ENCODE assay signal across 11 cellular contexts in genomic region chr4:1202526-1203378, GRCh38. TPM values are rescaled to one million over a fixed set of nuclear protein-coding genes. Genes with fewer than 3 reads are reported as not detected.
DNase-seq lines count a peak whose midpoint lies in the region; ATAC-seq and TF ChIP-seq lines count a peak whose summit lies in the region.
"Had no signal": no experiment of that assay in that cellular context is flagged by ENCODE, and none has a peak within 500 bp of the region (broad histone marks: within the 10 kb centered on the region; RNA-seq: fewer than 3 reads in every experiment).

No MANE protein-coding gene starts in this region.

- DNase-seq in Daoy (ENCODE audit: low read depth) (peak; percentile 1), WTC11 (ENCODE audit: low spot score) (peak; percentile 8), cardiac septum (ENCODE audit: low spot score) (peak; percentile 75), pons (ENCODE audit: low spot score) (no peak), NCI-H1930 (lab: John Stamatoyannopoulos, UW) (no peak), GM23338 (ENCODE audit: low spot score) (no peak)
- DNase-seq: DMS79, NCI-H1694 treated with DMSO at 0.1 percent for 48 hours, SW 1271 had no signal

- POLR2A ChIA-PET in WTC11 (lab: Charles Lee) = no interaction called here

- ATAC-seq in WTC11 = no peak
- no peak for ATAC-seq in HG03095 (IDR thresholded peaks at IDR 0.05; ENCODE audit: unreplicated experiment)
- no peak for ATAC-seq in GM23338

- TF ChIP-seq CTCF in WTC11 (IDR thresholded peaks at IDR 0.05) (no peak), GM23338 (conservative IDR thresholded peaks at IDR 0.05; ENCODE audit: low read depth in 2 of 2) (no peak)

- no peaks in the 10 kb centered on the region for H4K20me1 ChIP-seq in GM23338 (replicated peaks; ENCODE audit: insufficient read depth)

- H3K9me2 ChIP-seq in GM23338 (ENCODE audit: insufficient read depth) = no peaks in the 10 kb centered on the region

- H3K27ac ChIP-seq in rectal smooth muscle tissue (ENCODE audit: low read depth, low read length) (peak overlapping the region; percentile 70), GM23338 (ENCODE audit: low read depth) (no peak overlapping the region)

- H3F3A ChIP-seq in GM23338 (replicated peaks; ENCODE audit: low read depth) = no peaks in the 10 kb centered on the region

- CTCF ChIA-PET in WTC11 (lab: Charles Lee) = interaction anchor here (1.1 kb wide), 1 partner anchor 35 kb away, joined by 4 read pairs; no protein-coding TSS in a partner anchor

- H3K4me3 ChIP-seq in rectal smooth muscle tissue (ENCODE audit: low read length) (no peak overlapping the region), GM23338 (no peak overlapping the region)

- no peak overlapping the region for H3K4me3 Mint-ChIP-seq in WTC11
- H3K4me3 Mint-ChIP-seq in GM23338 = no peak overlapping the region

- H2AFZ ChIP-seq in GM23338 = no peak overlapping the region

- H3K9me3 Mint-ChIP-seq in WTC11 (no peaks in the 10 kb centered on the region), GM23338 (no peaks in the 10 kb centered on the region)

- no peak overlapping the region for H3K4me2 ChIP-seq in GM23338

- H3K36me3 Mint-ChIP-seq in WTC11 (no peaks in the 10 kb centered on the region), GM23338 (ENCODE audit: low read depth) (no peaks in the 10 kb centered on the region)

- H3K27ac Mint-ChIP-seq in WTC11 = no peak overlapping the region
- H3K27ac Mint-ChIP-seq in GM23338 = no peak overlapping the region

- H3K27me3 Mint-ChIP-seq in WTC11 (ENCODE audit: low read depth) (no peaks in the 10 kb centered on the region), GM23338 (ENCODE audit: insufficient read depth, low read depth, poor library complexity) (peaks cover 8% of the 10 kb centered on the region)

- H3K27me3 ChIP-seq in rectal smooth muscle tissue (ENCODE audit: control insufficient read depth, insufficient read depth, low read length) = no peaks in the 10 kb centered on the region
- H3K27me3 ChIP-seq in GM23338 (ENCODE audit: insufficient read depth) = no peaks in the 10 kb centered on the region

- no peak overlapping the region for H3K9ac ChIP-seq in rectal smooth muscle tissue (ENCODE audit: low read length)

- H3K4me1 Mint-ChIP-seq in WTC11 = no peaks in the 10 kb centered on the region
- H3K4me1 Mint-ChIP-seq in GM23338 = no peaks in the 10 kb centered on the region

- intact Hi-C loops in cardiac septum (cut with DNase I) = no loop called here

- H3K4me1 ChIP-seq in rectal smooth muscle tissue (ENCODE audit: control insufficient read depth, insufficient read depth, low read length) (peaks cover 13% of the 10 kb centered on the region), GM23338 (ENCODE audit: insufficient read depth) (no peaks in the 10 kb centered on the region)

- no peaks in the 10 kb centered on the region for H3K79me2 ChIP-seq in GM23338 (replicated peaks; ENCODE audit: insufficient read depth)

- H3K36me3 ChIP-seq in rectal smooth muscle tissue (ENCODE audit: control insufficient read depth, insufficient read depth, low read length) (no peaks in the 10 kb centered on the region), GM23338 (ENCODE audit: insufficient read depth) (no peaks in the 10 kb centered on the region)

TF ChIP-seq in WTC11, 78 proteins besides CTCF, POLR2A, EP300 and RAD21 (continues in another document):
- TF ChIP-seq E2F1 (CRISPR knock-in tag; IDR thresholded peaks at IDR 0.05) = no peak
- TF ChIP-seq PRRX2 (CRISPR knock-in tag; IDR thresholded peaks at IDR 0.05) = no peak
- TF ChIP-seq ZNF138 (CRISPR knock-in tag; conservative IDR thresholded peaks at IDR 0.05) = no peak
- TF ChIP-seq HMGA2 (CRISPR knock-in tag; IDR thresholded peaks at IDR 0.05) = no peak
- no peak for TF ChIP-seq ATF3 (CRISPR knock-in tag; conservative IDR thresholded peaks at IDR 0.05)
- no peak for TF ChIP-seq STAT6 (CRISPR knock-in tag; conservative IDR thresholded peaks at IDR 0.05; ENCODE audit: low read depth)
- no peak for TF ChIP-seq EMX1 (CRISPR knock-in tag; IDR thresholded peaks at IDR 0.05)

TF ChIP-seq in GM23338, 12 proteins besides CTCF, POLR2A, EP300 and RAD21:
- TF ChIP-seq JUNB (IDR thresholded peaks at IDR 0.05; ENCODE audit: unreplicated experiment) (no peak), ETS1 (IDR thresholded peaks at IDR 0.05) (no peak)

RNA-seq across cellular contexts. Expression of gene SPON2, which starts 30.4 kb away (rescaled TPM):
- total RNA-seq in Daoy (2014; rRNA removed; shearing (Covaris generic)) = 0.29 TPM in 1 of 2 replicates, not detected in the other
- total RNA-seq in WTC11 (2021) = 4.9 to 6.6 TPM (median 5.3 TPM) in 3 replicates
- 19.8 TPM for total RNA-seq in cardiac septum
- total RNA-seq in GM23338 (2014; rRNA removed; shearing (Covaris generic)) = 2.1 and 2.2 TPM in 2 replicates
- 1.2 and 2.4 TPM in 2 replicates for polyA plus RNA-seq in GM23338 (2016; fragmentation: Nextera tagmentation; extraction: Ambion mirVana)

RNA-seq across cellular contexts. Expression of gene CTBP1, which starts 46.2 kb away (rescaled TPM):
- 110 and 115 TPM in 2 replicates for total RNA-seq in Daoy (2014; rRNA removed; shearing (Covaris generic))
- 143 to 167 TPM (median 159 TPM) in 3 replicates for total RNA-seq in WTC11 (2021)
- total RNA-seq in cardiac septum = 129 TPM
- 125 and 192 TPM in 2 replicates for total RNA-seq in GM23338 (2014; rRNA removed; shearing (Covaris generic))
- 74.0 and 89.2 TPM in 2 replicates for polyA plus RNA-seq in GM23338 (2016; fragmentation: Nextera tagmentation; extraction: Ambion mirVana)

Comparison
In these comparisons a context has a peak if more than half of its experiments do, and no peak if none do; other contexts are left out.
1. DNase-seq: peak in Daoy (single experiment), WTC11 (single experiment) and cardiac septum (single experiment); none in pons (single experiment), NCI-H1930 (0 of 2) and GM23338 (single experiment).